ENCODE assay signal across 10 cellular contexts in the genomic region with DNA sequence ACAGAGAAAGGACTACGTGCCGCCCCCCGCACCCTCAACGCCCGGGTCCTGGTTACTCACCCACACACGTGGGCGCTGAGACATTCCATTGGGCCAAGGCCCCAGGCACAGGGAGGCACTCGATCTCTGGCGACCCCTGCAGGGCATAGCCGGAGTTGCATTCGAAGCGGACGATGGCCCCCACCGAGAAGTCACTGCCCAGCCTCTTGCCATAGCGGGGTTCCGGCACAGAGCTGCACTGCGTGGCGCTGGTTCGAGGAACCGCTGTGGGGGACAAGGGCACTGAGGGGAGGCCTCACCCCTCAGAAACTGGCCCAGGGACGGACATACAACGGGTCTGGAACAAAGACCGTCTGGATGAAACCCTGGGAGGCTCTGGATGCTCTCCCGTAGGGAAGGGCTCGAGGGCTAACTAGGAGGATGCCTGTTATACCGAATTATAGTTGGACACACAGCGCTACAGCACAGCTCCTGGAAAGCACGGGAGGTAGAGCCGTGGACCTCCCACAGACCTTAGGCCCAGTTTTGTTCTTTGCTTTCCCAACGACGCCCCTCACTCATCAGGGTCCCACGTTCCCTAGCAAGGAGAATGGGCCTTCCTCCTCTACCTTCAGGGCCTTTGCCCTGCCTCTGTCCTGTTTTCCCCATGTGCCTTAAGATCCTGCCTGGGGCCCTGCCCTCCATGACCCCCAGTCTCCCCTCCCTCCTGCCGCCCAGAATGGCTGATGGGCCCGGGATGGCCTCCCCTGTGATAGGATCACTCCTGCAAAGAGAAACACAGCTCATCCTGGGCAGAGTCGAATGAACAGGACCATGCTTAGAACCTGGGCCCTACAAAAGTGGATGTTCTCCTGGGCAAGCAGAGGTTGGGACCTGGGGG.
DNase-seq lines count a peak whose midpoint lies in the region; ATAC-seq, FAIRE-seq and TF ChIP-seq lines count a peak whose summit lies in the region.
"Had no signal": no experiment of that assay in that cellular context is flagged by ENCODE, and none has a peak within 500 bp of the region (broad histone marks: within the 10 kb centered on the region; RNA-seq: fewer than 3 reads in every experiment).

No MANE protein-coding gene starts in this region.

- DNase-seq in HepG2 (ENCODE audit: low spot score) (peak; percentile 3), right lobe of liver (no peak), coronary artery (ENCODE audit: low spot score) (peak; percentile 61), thoracic aorta (ENCODE audit: low spot score) (no peak), pancreas (no peak), globus pallidus (ENCODE audit: low spot score) (no peak), AML-193 (lab: John Stamatoyannopoulos, UW) (no peak)
- DNase-seq: activated B cell treated with CpG ODN at 0.5 μM for 24 hours, psoas muscle had no signal

- POLR2A ChIA-PET in HepG2 (lab: Yijun Ruan, JAX), result no interaction called here

- H3K9me3 ChIP-seq in HepG2 (ENCODE audit: low read length) (no peaks in the 10 kb centered on the region), right lobe of liver (peaks cover 0 to 2% (median 0%) of the 10 kb centered on the region in 4 donors), thoracic aorta (no peaks in the 10 kb centered on the region), pancreas (no peaks in the 10 kb centered on the region)
- H3K9me3 ChIP-seq: psoas muscle had no signal

- H3K4me3 ChIP-seq in HepG2 (replicated peaks in 1 of 3; ENCODE audit: insufficient read depth in 1 of 3, low read depth in 2 of 3, low read length in 3 of 3) (no peak overlapping the region), right lobe of liver (no peak overlapping the region), coronary artery (no peak overlapping the region), thoracic aorta (no peak overlapping the region), pancreas (no peak overlapping the region)
- H3K4me3 ChIP-seq: psoas muscle had no signal

- no TSS peak for BruUV-seq in HepG2 (replicated peaks; lab: Mats Ljungman, UMichigan)

- H3K9ac ChIP-seq in HepG2 (ENCODE audit: insufficient read depth, low read depth, low read length), result no peak overlapping the region

- ATAC-seq in HepG2 (peak; percentile 67), right lobe of liver (no peak), thoracic aorta (ENCODE audit: insufficient number of reproducible peaks, low FRiP score, low read depth) (no peak), pancreas (no peak)
- ATAC-seq: psoas muscle had no signal

- H3K27me3 ChIP-seq in HepG2 (ENCODE audit: control insufficient read depth in 1 of 2, insufficient read depth in 2 of 2, low read length in 2 of 2), result peaks cover 0 to 20% of the 10 kb centered on the region in 2 experiments; a peak in 2 of 5 replicates
- no peaks in the 10 kb centered on the region for H3K27me3 ChIP-seq in right lobe of liver
- no peaks in the 10 kb centered on the region for H3K27me3 ChIP-seq in thoracic aorta (replicated peaks; ENCODE audit: insufficient read depth)
- H3K27me3 ChIP-seq in pancreas, result no peaks in the 10 kb centered on the region

- H3K36me3 ChIP-seq in HepG2 (replicated peaks in 1 of 2; ENCODE audit: control insufficient read depth in 1 of 2, insufficient read depth in 2 of 2, low read length in 2 of 2), result no peaks in the 10 kb centered on the region
- no peaks in the 10 kb centered on the region for H3K36me3 ChIP-seq in right lobe of liver
- no peaks in the 10 kb centered on the region for H3K36me3 ChIP-seq in thoracic aorta
- H3K36me3 ChIP-seq in pancreas, result no peaks in the 10 kb centered on the region

- FAIRE-seq in HepG2 (lab: Jason Lieb, UNC), result no peak
- FAIRE-seq in pancreas (lab: Jason Lieb, UNC), result no peak

- H3K4me1 ChIP-seq in HepG2 (ENCODE audit: insufficient read depth, low read length) (no peaks in the 10 kb centered on the region), right lobe of liver (no peaks in the 10 kb centered on the region), thoracic aorta (ENCODE audit: control insufficient read depth in 1 of 2, low read depth in 2 of 2) (no peaks in the 10 kb centered on the region), pancreas (no peaks in the 10 kb centered on the region)
- H3K4me1 ChIP-seq: psoas muscle had no signal

- no peaks in the 10 kb centered on the region for H4K20me1 ChIP-seq in HepG2 (ENCODE audit: insufficient read depth, low read length)

- 20% methylated on average over 10 of the region's 35 CpGs for WGBS in HepG2 (ENCODE audit: low lambda C conversion rate)
- WGBS in right lobe of liver (ENCODE audit: insufficient coverage, low coverage, low lambda C conversion rate, missing lambda C conversion rate), result 91% methylated on average over 10 of the region's 35 CpGs
- WGBS in pancreas, 2 donors, result 85 to 90% methylated on average over 35 of the region's 35 CpGs

- no peak overlapping the region for H2AFZ ChIP-seq in HepG2 (ENCODE audit: low read length)

- peak; percentile 67 for TF ChIP-seq CTCF in HepG2 (CRISPR knock-in tag; IDR thresholded peaks at IDR 0.05)
- TF ChIP-seq CTCF in right lobe of liver (IDR thresholded peaks at IDR 0.05), result peak in 1 of 4 donors; percentile 18
- peak; percentile 50 for TF ChIP-seq CTCF in LNCAP (IDR thresholded peaks at IDR 0.05)
- TF ChIP-seq CTCF in coronary artery (IDR thresholded peaks at IDR 0.05), result no peak
- peak; percentile 20 for TF ChIP-seq CTCF in thoracic aorta (IDR thresholded peaks at IDR 0.05)
- no peak for TF ChIP-seq CTCF in pancreas (IDR thresholded peaks at IDR 0.05)

- H3K4me2 ChIP-seq in HepG2 (ENCODE audit: low read depth, low read length), result no peak overlapping the region

- TF ChIP-seq POLR2A in HepG2 (IDR thresholded peaks at IDR 0.05; ENCODE audit: insufficient read depth in 1 of 2, low read depth in 2 of 2, low read length in 2 of 2) (no peak), right lobe of liver (IDR thresholded peaks at IDR 0.05) (no peak)

- TF ChIP-seq EP300 in HepG2 (IDR thresholded peaks at IDR 0.05; ENCODE audit: low read depth in 2 of 2, low read length in 2 of 2) (no peak), HepG2 (CRISPR knock-in tag; IDR thresholded peaks at IDR 0.05; ENCODE audit: borderline replicate concordance) (no peak)

- no peaks in the 10 kb centered on the region for H3K79me2 ChIP-seq in HepG2 (ENCODE audit: insufficient read depth, low read length)

- H3K27ac ChIP-seq in HepG2 (ENCODE audit: extremely low read length, insufficient read depth, low read length) (no peak overlapping the region), right lobe of liver (no peak overlapping the region), coronary artery (no peak overlapping the region), thoracic aorta (no peak overlapping the region), pancreas (no peak overlapping the region)
- H3K27ac ChIP-seq: psoas muscle had no signal

- TF ChIP-seq RAD21 in HepG2 (CRISPR knock-in tag; IDR thresholded peaks at IDR 0.05), result no peak

- intact Hi-C loops in HepG2 (cut with micrococcal nuclease; ENCODE audit: unreplicated experiment) (no loop called here), right lobe of liver (cut with DNase I) (no loop called here), pancreas (cut with DNase I) (no loop called here)

- in situ Hi-C loops in HepG2 (cut with HindIII; ENCODE audit: extremely low pct_ligation_motif_present, low pct_unique_long_range_greater_than_20kb), result loop anchor here (25.0 kb wide), 1 partner anchor 537 kb away; a partner anchor contains a TSS

- CTCF ChIA-PET in HepG2 (lab: Yijun Ruan, JAX; ENCODE audit: low intra/inter-chr PET ratio, low total read pairs), result no interaction called here

TF ChIP-seq in HepG2, 621 proteins besides CTCF, POLR2A, EP300 and RAD21:
- TF ChIP-seq STAG1 (CRISPR knock-in tag; IDR thresholded peaks at IDR 0.05), result peak; percentile 22; the same call in 1 of the 2 replicates
- no peak for TF ChIP-seq ZNF570 (CRISPR knock-in tag; IDR thresholded peaks at IDR 0.05; ENCODE audit: borderline replicate concordance)
- TF ChIP-seq, protein P1, sequence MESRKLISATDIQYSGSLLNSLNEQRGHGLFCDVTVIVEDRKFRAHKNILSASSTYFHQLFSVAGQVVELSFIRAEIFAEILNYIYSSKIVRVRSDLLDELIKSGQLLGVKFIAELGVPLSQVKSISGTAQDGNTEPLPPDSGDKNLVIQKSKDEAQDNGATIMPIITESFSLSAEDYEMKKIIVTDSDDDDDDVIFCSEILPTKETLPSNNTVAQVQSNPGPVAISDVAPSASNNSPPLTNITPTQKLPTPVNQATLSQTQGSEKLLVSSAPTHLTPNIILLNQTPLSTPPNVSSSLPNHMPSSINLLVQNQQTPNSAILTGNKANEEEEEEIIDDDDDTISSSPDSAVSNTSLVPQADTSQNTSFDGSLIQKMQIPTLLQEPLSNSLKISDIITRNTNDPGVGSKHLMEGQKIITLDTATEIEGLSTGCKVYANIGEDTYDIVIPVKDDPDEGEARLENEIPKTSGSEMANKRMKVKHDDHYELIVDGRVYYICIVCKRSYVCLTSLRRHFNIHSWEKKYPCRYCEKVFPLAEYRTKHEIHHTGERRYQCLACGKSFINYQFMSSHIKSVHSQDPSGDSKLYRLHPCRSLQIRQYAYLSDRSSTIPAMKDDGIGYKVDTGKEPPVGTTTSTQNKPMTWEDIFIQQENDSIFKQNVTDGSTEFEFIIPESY (CRISPR knock-in tag; IDR thresholded peaks at IDR 0.05), result peak; percentile 81; the same call in 1 of the 2 replicates
- peak; percentile 24 for TF ChIP-seq XRCC5 (optimal IDR thresholded peaks at IDR 0.05; ENCODE audit: low read length)
TF ChIP-seq in HepG2: peak in this region for 3.

Comparison
In these comparisons a context has a peak if more than half of its experiments do, and no peak if none do; other contexts are left out.
1. DNase-seq: peak in HepG2 (single experiment) and coronary artery (single experiment); none in right lobe of liver (0 of 3), thoracic aorta (single experiment), pancreas (0 of 6), globus pallidus (single experiment) and AML-193 (0 of 2).
2. CTCF ChIP-seq: peak in HepG2 (single experiment), LNCAP (single experiment) and thoracic aorta (single experiment); none in coronary artery (single experiment) and pancreas (0 of 4).